Comparison of ENCODE assay signal across 7 cellular contexts in genomic region chr7:129446896-129447295, GRCh38. TPM values are rescaled to one million over a fixed set of nuclear protein-coding genes. Genes with fewer than 3 reads are reported as not detected.
"Had no signal": no experiment of that assay in that cellular context is flagged by ENCODE, and none has a peak within 500 bp of the region (broad histone marks: within the 10 kb centered on the region; RNA-seq: fewer than 3 reads in every experiment).

No MANE protein-coding gene starts in this region.

RNA-seq across cellular contexts. Expression of gene STRIP2, which starts 12.7 kb away (rescaled TPM):
- polyA plus RNA-seq: naive thymus-derived CD4-positive, alpha-beta T cell had no signal

RNA-seq across cellular contexts. Expression of gene SMKR1, which starts 55.4 kb away (rescaled TPM):
- total RNA-seq: gastrocnemius medialis, heart right ventricle, liver, right lobe of liver, skeletal muscle tissue had no signal
- polyA plus RNA-seq: endothelial cell of umbilical vein, liver had no signal
